ENCODE assay signal across 10 cellular contexts in the genomic region with DNA sequence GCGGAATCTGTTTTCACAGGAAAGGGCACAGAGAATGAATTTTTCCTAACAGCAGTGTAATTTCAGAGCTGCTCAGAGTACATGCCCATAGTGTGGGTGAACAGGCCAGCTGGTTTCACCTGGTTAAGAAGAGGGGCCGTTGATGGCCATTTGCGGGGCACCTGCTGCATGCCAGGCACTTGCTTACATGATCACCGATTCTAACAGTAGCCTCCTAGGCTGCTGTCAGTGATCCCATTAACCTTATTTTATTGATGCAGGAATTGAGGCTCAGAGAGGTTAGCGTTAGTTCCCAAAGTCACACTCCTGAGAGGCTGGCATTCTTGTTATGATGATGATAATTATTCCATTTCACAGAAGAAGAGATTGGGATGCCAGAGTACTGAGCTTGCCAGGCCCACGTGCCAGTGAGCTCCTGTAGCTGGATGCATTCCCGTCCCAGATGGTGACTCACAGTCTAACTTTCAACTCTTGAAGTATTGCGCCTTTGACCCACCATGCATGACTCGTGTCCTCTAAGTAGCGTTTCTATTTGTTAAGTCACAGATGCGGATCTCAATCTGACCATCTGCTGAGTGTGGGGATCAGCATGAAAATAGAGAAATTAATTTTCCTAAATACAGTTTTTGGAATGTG.
DNase-seq lines count a peak whose midpoint lies in the region; ATAC-seq lines count a peak whose summit lies in the region.
"Had no signal": no experiment of that assay in that cellular context is flagged by ENCODE, and none has a peak within 500 bp of the region (broad histone marks: within the 10 kb centered on the region; RNA-seq: fewer than 3 reads in every experiment).

No MANE protein-coding gene starts in this region.

- no peak for ATAC-seq in GM21825 (IDR thresholded peaks at IDR 0.05; ENCODE audit: unreplicated experiment)
- ATAC-seq in HG02938 (IDR thresholded peaks at IDR 0.05; ENCODE audit: unreplicated experiment), result no peak

- peak; percentile 78 for DNase-seq in DMS 273 treated with DMSO at 0.1 percent for 48 hours (lab: John Stamatoyannopoulos, UW)
- DNase-seq in NCI-H82 (lab: John Stamatoyannopoulos, UW), result peak; percentile 61
- peak; percentile 67 for DNase-seq in fibroblast of gingiva (ENCODE audit: low read depth)
- DNase-seq in occipital lobe (lab: John Stamatoyannopoulos, UW), result peak; percentile 42
- DNase-seq in activated naive CD4-positive, alpha-beta T cell (lab: John Stamatoyannopoulos, UW), result no peak
- no peak for DNase-seq in activated CD4-positive, CD25-positive, alpha-beta regulatory T cell treated with anti-CD3 and anti-CD28 coated beads, Interleukin-2, amount 50 U/mL, for 72 hours
- DNase-seq: NCI-H2081 treated with DMSO at 0.1 percent for 48 hours, small intestine had no signal

Comparison
In these comparisons a context has a peak if more than half of its experiments do, and no peak if none do; other contexts are left out.
1. DNase-seq: peak in DMS 273 treated with DMSO at 0.1 percent for 48 hours (single experiment), NCI-H82 (single experiment), fibroblast of gingiva (single experiment) and occipital lobe (single experiment); none in activated naive CD4-positive, alpha-beta T cell (0 of 4) and activated CD4-positive, CD25-positive, alpha-beta regulatory T cell treated with anti-CD3 and anti-CD28 coated beads, Interleukin-2, amount 50 U/mL, for 72 hours (single experiment).